Comparison of ENCODE assay signal across 8 cellular contexts in genomic region chr17:5485270-5486205, GRCh38. TPM values are rescaled to one million over a fixed set of nuclear protein-coding genes. Genes with fewer than 3 reads are reported as not detected.
A peak's percentile ranks its signal among the peaks of the same experiment; 100 is the strongest.
DNase-seq lines count a peak whose midpoint lies in the region; ATAC-seq, FAIRE-seq and TF ChIP-seq lines count a peak whose summit lies in the region.

TSS of gene DERL2 (minus strand) at chr17:5486178. CDS start at chr17:5486161, 17 bp downstream.

- in situ Hi-C loops in astrocyte of the spinal cord (cut with HindIII; ENCODE audit: low sequenced_read_pairs), result no loop called here

- ATAC-seq in GM21737 (IDR thresholded peaks at IDR 0.05; ENCODE audit: unreplicated experiment), result peak; percentile 16

- FAIRE-seq in GM12892 (lab: Jason Lieb, UNC), result peak; percentile 21
- FAIRE-seq in D721Med (lab: Jason Lieb, UNC), result no peak

- peak within 1 kb of the TSS; percentile 97 for H3K4me2 ChIP-seq in skeletal muscle satellite cell (ENCODE audit: low read length)

- TF ChIP-seq POLR2A in GM12892 (IDR thresholded peaks at IDR 0.05; ENCODE audit: low read depth, low read length), result peak; percentile 68

- H3K4me1 ChIP-seq in iPS-15b (ENCODE audit: control insufficient read depth, insufficient read depth, low read length), result no peaks in the 10 kb centered on the region
- H3K4me1 ChIP-seq in skeletal muscle satellite cell (ENCODE audit: control insufficient read depth, insufficient read depth, low read length), result peaks cover 6% of the 10 kb centered on the region

- TF ChIP-seq CTCF in astrocyte of the spinal cord (IDR thresholded peaks at IDR 0.05; ENCODE audit: low read depth, low read length) (no peak), D721Med (IDR thresholded peaks at IDR 0.05; ENCODE audit: insufficient read depth, missing control alignments) (no peak)

- H3K4me3 ChIP-seq in astrocyte of the spinal cord (ENCODE audit: low read depth, low read length), result peak within 1 kb of the TSS; percentile 99
- peak within 1 kb of the TSS; percentile 95 for H3K4me3 ChIP-seq in iPS-15b (ENCODE audit: low read depth, low read length)
- H3K4me3 ChIP-seq in skeletal muscle satellite cell (ENCODE audit: low read length), result peak within 1 kb of the TSS; percentile 91

- H3K9me3 ChIP-seq in iPS-15b (ENCODE audit: control insufficient read depth, insufficient read depth, low read length), result no peaks in the 10 kb centered on the region
- H3K9me3 ChIP-seq in skeletal muscle satellite cell (replicated peaks; ENCODE audit: low read length), result no peaks in the 10 kb centered on the region

- DNase-seq in GM12892 (ENCODE audit: insufficient read length) (no peak), LoVo (ENCODE audit: low spot score) (peak; percentile 44), astrocyte of the spinal cord (ENCODE audit: low read depth, low spot score) (peak; percentile 25), D721Med (ENCODE audit: insufficient read length, low spot score) (no peak), globus pallidus (ENCODE audit: low spot score) (no peak)

- H3K27me3 ChIP-seq in iPS-15b (ENCODE audit: control insufficient read depth, insufficient read depth, low read length), result no peaks in the 10 kb centered on the region
- no peaks in the 10 kb centered on the region for H3K27me3 ChIP-seq in skeletal muscle satellite cell (ENCODE audit: control insufficient read depth, insufficient read depth, low read length)

- peaks cover 9% of the 10 kb centered on the region for H3K36me3 ChIP-seq in iPS-15b (ENCODE audit: control insufficient read depth, insufficient read depth, low read length)
- H3K36me3 ChIP-seq in skeletal muscle satellite cell (ENCODE audit: insufficient read depth, low read length), result peaks cover 42% of the 10 kb centered on the region

- H3K9ac ChIP-seq in iPS-15b (ENCODE audit: low read depth, low read length) (peak within 1 kb of the TSS; percentile 98), skeletal muscle satellite cell (ENCODE audit: low read depth, low read length) (peak within 1 kb of the TSS; percentile 97)

RNA-seq across cellular contexts. Expression of gene DERL2, which starts in this region (rescaled TPM):
- polyA plus RNA-seq in GM12892 (2012; ENCODE audit: missing spikeins), result 42.1 TPM
- total RNA-seq in skeletal muscle satellite cell (2012; rRNA removed), result 23.6 and 38.2 TPM in 2 replicates

Comparison
In these comparisons a context has a peak if more than half of its experiments do, and no peak if none do; other contexts are left out.
1. DNase-seq: peak in LoVo (single experiment) and astrocyte of the spinal cord (single experiment); none in GM12892 (single experiment), D721Med (single experiment) and globus pallidus (single experiment).
2. Peak in every context shown above with its lines, with median percentiles within 50 percentile points of each other: H3K4me3 ChIP-seq.